ENCODE assay signal across 10 cellular contexts in genomic region chr1:209585672-209586071, GRCh38. TPM values are rescaled to one million over a fixed set of nuclear protein-coding genes. Genes with fewer than 3 reads are reported as not detected.
A peak's percentile ranks its signal among the peaks of the same experiment; 100 is the strongest.
DNase-seq lines count a peak whose midpoint lies in the region; ATAC-seq, FAIRE-seq and TF ChIP-seq lines count a peak whose summit lies in the region.
"Had no signal": no experiment of that assay in that cellular context is flagged by ENCODE, and none has a peak within 500 bp of the region (broad histone marks: within the 10 kb centered on the region; RNA-seq: fewer than 3 reads in every experiment).

No MANE protein-coding gene starts in this region.

- FAIRE-seq in frontal cortex (lab: Jason Lieb, UNC) = no peak

- peak; percentile 49 for ATAC-seq in omental fat pad (ENCODE audit: low FRiP score)
- ATAC-seq in GM21737 (IDR thresholded peaks at IDR 0.05; ENCODE audit: unreplicated experiment) = no peak
- no peak for ATAC-seq in GM21360 (IDR thresholded peaks at IDR 0.05; ENCODE audit: unreplicated experiment)

- CTCF ChIA-PET in activated CD4-positive, alpha-beta T cell treated with anti-CD3 and anti-CD28 coated beads, Interleukin-2, amount 10 ng/mL, durations not matched to agents 7 days and 5 days (lab: Charles Lee) = interaction anchor here (1.0 to 1.2 kb wide), 2 partner anchors 9 to 46 kb away, joined by 3 read pairs; no protein-coding TSS in a partner anchor

- peaks cover 2% of the 10 kb centered on the region for H3K4me1 Mint-ChIP-seq in activated T-helper 2 cell treated with anti-CD3 and anti-CD28 coated beads, Interferon-gamma antibody, Interleukin-2, Interleukin-4, amounts not matched to agents 10 μg/mL and 5 μg/mL and 100 μg/mL, durations not matched to agents 14 hours and 24 hours and 36 hours (ENCODE audit: low read depth)
- H3K4me1 Mint-ChIP-seq in activated CD4-positive, alpha-beta T cell treated with anti-CD3 and anti-CD28 coated beads, Interleukin-2, amount 10 ng/mL, durations not matched to agents 7 days and 5 days = peaks cover 3% of the 10 kb centered on the region

- peak; percentile 32 for DNase-seq in RPMI8226
- peak; percentile 37 to 64 for DNase-seq in frontal cortex (ENCODE audit: low spot score in 2 of 2)
- no peak for DNase-seq in omental fat pad (ENCODE audit: low spot score)
- no peak for DNase-seq in activated T-helper 2 cell treated with anti-CD3 and anti-CD28 coated beads, Interferon-gamma antibody, Interleukin-2, Interleukin-4, amounts not matched to agents 10 μg/mL and 5 μg/mL and 100 μg/mL, durations not matched to agents 14 hours and 24 hours and 36 hours (ENCODE audit: low spot score)
- DNase-seq in activated CD4-positive, alpha-beta T cell treated with anti-CD3 and anti-CD28 coated beads, Interleukin-2, amount 10 ng/mL, durations not matched to agents 7 days and 5 days = no peak

- H3K36me3 Mint-ChIP-seq in activated T-helper 2 cell treated with anti-CD3 and anti-CD28 coated beads, Interferon-gamma antibody, Interleukin-2, Interleukin-4, amounts not matched to agents 10 μg/mL and 5 μg/mL and 100 μg/mL, durations not matched to agents 14 hours and 24 hours and 36 hours (ENCODE audit: low read depth) = no peaks in the 10 kb centered on the region
- no peaks in the 10 kb centered on the region for H3K36me3 Mint-ChIP-seq in activated CD4-positive, alpha-beta T cell treated with anti-CD3 and anti-CD28 coated beads, Interleukin-2, amount 10 ng/mL, durations not matched to agents 7 days and 5 days (ENCODE audit: low read depth)

- POLR2A ChIA-PET in activated CD4-positive, alpha-beta T cell treated with anti-CD3 and anti-CD28 coated beads, Interleukin-2, amount 10 ng/mL, durations not matched to agents 7 days and 5 days (lab: Charles Lee) = no interaction called here

- H3K9me3 Mint-ChIP-seq in activated T-helper 2 cell treated with anti-CD3 and anti-CD28 coated beads, Interferon-gamma antibody, Interleukin-2, Interleukin-4, amounts not matched to agents 10 μg/mL and 5 μg/mL and 100 μg/mL, durations not matched to agents 14 hours and 24 hours and 36 hours = no peaks in the 10 kb centered on the region
- no peaks in the 10 kb centered on the region for H3K9me3 Mint-ChIP-seq in activated CD4-positive, alpha-beta T cell treated with anti-CD3 and anti-CD28 coated beads, Interleukin-2, amount 10 ng/mL, durations not matched to agents 7 days and 5 days

- intact Hi-C loops in activated T-helper 2 cell treated with anti-CD3 and anti-CD28 coated beads, Interferon-gamma antibody, Interleukin-2, Interleukin-4, amounts not matched to agents 10 μg/mL and 5 μg/mL and 100 μg/mL, durations not matched to agents 14 hours and 24 hours and 36 hours (cut with micrococcal nuclease) = no loop called here

- H3K27me3 Mint-ChIP-seq in activated T-helper 2 cell treated with anti-CD3 and anti-CD28 coated beads, Interferon-gamma antibody, Interleukin-2, Interleukin-4, amounts not matched to agents 10 μg/mL and 5 μg/mL and 100 μg/mL, durations not matched to agents 14 hours and 24 hours and 36 hours (ENCODE audit: low read depth) = peaks cover 17% of the 10 kb centered on the region
- H3K27me3 Mint-ChIP-seq in activated CD4-positive, alpha-beta T cell treated with anti-CD3 and anti-CD28 coated beads, Interleukin-2, amount 10 ng/mL, durations not matched to agents 7 days and 5 days = peaks cover 7% of the 10 kb centered on the region

- no peak overlapping the region for H3K4me3 Mint-ChIP-seq in activated T-helper 2 cell treated with anti-CD3 and anti-CD28 coated beads, Interferon-gamma antibody, Interleukin-2, Interleukin-4, amounts not matched to agents 10 μg/mL and 5 μg/mL and 100 μg/mL, durations not matched to agents 14 hours and 24 hours and 36 hours (ENCODE audit: low read depth)
- no peak overlapping the region for H3K4me3 Mint-ChIP-seq in activated CD4-positive, alpha-beta T cell treated with anti-CD3 and anti-CD28 coated beads, Interleukin-2, amount 10 ng/mL, durations not matched to agents 7 days and 5 days

- TF ChIP-seq CTCF in omental fat pad (IDR thresholded peaks at IDR 0.05) = no peak

- H3K27ac Mint-ChIP-seq in activated T-helper 2 cell treated with anti-CD3 and anti-CD28 coated beads, Interferon-gamma antibody, Interleukin-2, Interleukin-4, amounts not matched to agents 10 μg/mL and 5 μg/mL and 100 μg/mL, durations not matched to agents 14 hours and 24 hours and 36 hours = no peak overlapping the region
- no peak overlapping the region for H3K27ac Mint-ChIP-seq in activated CD4-positive, alpha-beta T cell treated with anti-CD3 and anti-CD28 coated beads, Interleukin-2, amount 10 ng/mL, durations not matched to agents 7 days and 5 days

- TF ChIP-seq RAD21 in Ishikawa (IDR thresholded peaks at IDR 0.05; ENCODE audit: low read depth) = peak; percentile 16; the same call in 1 of the 2 replicates

- no peak for TF ChIP-seq EP300 in Ishikawa (IDR thresholded peaks at IDR 0.05; ENCODE audit: borderline replicate concordance)

TF ChIP-seq in Ishikawa, 13 proteins besides CTCF, POLR2A, EP300 and RAD21:
- no peak for TF ChIP-seq FOXM1 (IDR thresholded peaks at IDR 0.05; ENCODE audit: borderline replicate concordance, low read depth)
- no peak for TF ChIP-seq MAX (IDR thresholded peaks at IDR 0.05)
TF ChIP-seq in Ishikawa: peak in this region for 0.

RNA-seq across cellular contexts. Expression of gene CAMK1G, which starts 2.2 kb away (rescaled TPM):
- 2.4 TPM for total RNA-seq in frontal cortex
- total RNA-seq in omental fat pad = not detected
- not detected in 2 replicates for total RNA-seq in activated T-helper 2 cell treated with anti-CD3 and anti-CD28 coated beads, Interferon-gamma antibody, Interleukin-2, Interleukin-4, amounts not matched to agents 10 μg/mL and 5 μg/mL and 100 μg/mL, durations not matched to agents 14 hours and 24 hours and 36 hours
- total RNA-seq in activated CD4-positive, alpha-beta T cell treated with anti-CD3 and anti-CD28 coated beads, Interleukin-2, amount 10 ng/mL, durations not matched to agents 7 days and 5 days = not detected
- total RNA-seq: LHCN-M2, thoracic aorta had no signal

Comparison
In these comparisons a context has a peak if more than half of its experiments do, and no peak if none do; other contexts are left out.
1. DNase-seq: peak in RPMI8226 (single experiment) and frontal cortex (2 of 2); none in omental fat pad (single experiment), activated T-helper 2 cell treated with anti-CD3 and anti-CD28 coated beads, Interferon-gamma antibody, Interleukin-2, Interleukin-4, amounts not matched to agents 10 μg/mL and 5 μg/mL and 100 μg/mL, durations not matched to agents 14 hours and 24 hours and 36 hours (single experiment) and activated CD4-positive, alpha-beta T cell treated with anti-CD3 and anti-CD28 coated beads, Interleukin-2, amount 10 ng/mL, durations not matched to agents 7 days and 5 days (single experiment).